In genomic region chr12:70185301-70185700, GRCh38 we compare ENCODE assay signal across 18 cellular contexts. TPM values are rescaled to one million over a fixed set of nuclear protein-coding genes. Genes with fewer than 3 reads are reported as not detected.
DNase-seq lines count a peak whose midpoint lies in the region; ATAC-seq, FAIRE-seq and TF ChIP-seq lines count a peak whose summit lies in the region.
"Had no signal": no experiment of that assay in that cellular context is flagged by ENCODE, and none has a peak within 500 bp of the region (broad histone marks: within the 10 kb centered on the region; RNA-seq: fewer than 3 reads in every experiment).

No MANE protein-coding gene starts in this region.

- no peak overlapping the region for H3K4me2 ChIP-seq in mammary epithelial cell (ENCODE audit: insufficient read depth, low read depth, low read length)
- H3K4me2 ChIP-seq: BLaER1 had no signal

- dilution Hi-C loops in mammary epithelial cell (cut with HindIII; ENCODE audit: low sequenced_read_pairs): no loop called here

- H3K4me3 ChIP-seq in mammary epithelial cell (replicated peaks in 1 of 3; ENCODE audit: insufficient read depth in 1 of 3, low read depth in 2 of 3, low read length in 3 of 3) (no peak overlapping the region), bronchial epithelial cell (ENCODE audit: low read depth, low read length) (no peak overlapping the region)
- H3K4me3 ChIP-seq: BLaER1, GM12878, HAP-1 had no signal

- H4K20me1 ChIP-seq in mammary epithelial cell (ENCODE audit: insufficient read depth, low read length): no peaks in the 10 kb centered on the region
- H4K20me1 ChIP-seq: BLaER1 had no signal

- H3K36me3 ChIP-seq in mammary epithelial cell (ENCODE audit: insufficient read depth, low read length) (no peaks in the 10 kb centered on the region), bronchial epithelial cell (ENCODE audit: control insufficient read depth, insufficient read depth, low read length) (no peaks in the 10 kb centered on the region)
- H3K36me3 ChIP-seq: BLaER1, HAP-1 had no signal

- 56% methylated on average over 1 of the region's 1 CpG for WGBS in mammary epithelial cell (ENCODE audit: low coverage, missing lambda C conversion rate)

- ATAC-seq in foreskin keratinocyte: peak; percentile 98
- ATAC-seq: GM12878 had no signal

- intact Hi-C loops in mammary epithelial cell (cut with micrococcal nuclease) (no loop called here), MCF 10A (cut with micrococcal nuclease) (no loop called here), cardiac septum (cut with DNase I) (no loop called here)

- no peaks in the 10 kb centered on the region for H3K9me3 Mint-ChIP-seq in MCF 10A (ENCODE audit: unreplicated experiment)

- H3K36me3 Mint-ChIP-seq in MCF 10A (ENCODE audit: insufficient read depth, unreplicated experiment): no peaks in the 10 kb centered on the region
- H3K36me3 Mint-ChIP-seq: CD8-positive, alpha-beta memory T cell had no signal

- no peaks in the 10 kb centered on the region for H3K4me1 ChIP-seq in mammary epithelial cell (ENCODE audit: insufficient read depth, low read length)
- peaks cover 2% of the 10 kb centered on the region for H3K4me1 ChIP-seq in foreskin keratinocyte
- H3K4me1 ChIP-seq: BLaER1, HAP-1 had no signal

- TF ChIP-seq POLR2A in GM12891 (IDR thresholded peaks at IDR 0.05; ENCODE audit: low read depth, low read length): no peak

- FAIRE-seq in bronchial epithelial cell (lab: Jason Lieb, UNC): no peak
- FAIRE-seq in GM12891 (lab: Jason Lieb, UNC): no peak
- FAIRE-seq: GM12878, H1 had no signal

- CTCF ChIA-PET in mammary epithelial cell (lab: Charles Lee; ENCODE audit: low non-redundant PET): no interaction called here
- CTCF ChIA-PET in MCF 10A (lab: Yijun Ruan, JAX): interaction anchor here (0.7 to 1.0 kb wide), 2 partner anchors 9 to 489 kb away, joined by 3 read pairs; no protein-coding TSS in a partner anchor

- H3K9ac ChIP-seq in mammary epithelial cell (ENCODE audit: insufficient read depth, low read length): no peak overlapping the region
- H3K9ac ChIP-seq: BLaER1 had no signal

- POLR2A ChIA-PET in MCF 10A (lab: Yijun Ruan, JAX): no interaction called here

- DNase-seq in mammary epithelial cell: peak; percentile 60
- no peak for DNase-seq in MCF 10A (ENCODE audit: unreplicated experiment)
- DNase-seq in bronchial epithelial cell (ENCODE audit: low read depth): peak; percentile 81
- DNase-seq in foreskin keratinocyte: peak; percentile 53 to 75
- no peak for DNase-seq in SIG-M5 (lab: John Stamatoyannopoulos, UW)
- no peak for DNase-seq in GM12891 (ENCODE audit: insufficient read length, low spot score)
- no peak for DNase-seq in cardiac septum (ENCODE audit: low spot score)
- DNase-seq: 8988T; AML-193; CD8-positive, alpha-beta memory T cell; DMS79; IMR-90; KBM-7 had no signal

- peaks cover 2% of the 10 kb centered on the region for H3K4me1 Mint-ChIP-seq in MCF 10A (ENCODE audit: insufficient read depth, unreplicated experiment)
- H3K4me1 Mint-ChIP-seq: CD8-positive, alpha-beta memory T cell had no signal

- in situ Hi-C loops in mammary epithelial cell (cut with MboI; ENCODE audit: low sequenced_read_pairs in 2 of 2): no loop called here

- no peak overlapping the region for H2AFZ ChIP-seq in mammary epithelial cell (ENCODE audit: low read depth, low read length)

- H3K27me3 ChIP-seq in mammary epithelial cell (ENCODE audit: insufficient read depth, low read length) (no peaks in the 10 kb centered on the region), bronchial epithelial cell (ENCODE audit: control insufficient read depth, insufficient read depth, low read length) (no peaks in the 10 kb centered on the region), foreskin keratinocyte (no peaks in the 10 kb centered on the region)
- H3K27me3 ChIP-seq: BLaER1 had no signal

- no peaks in the 10 kb centered on the region for H3K79me2 ChIP-seq in mammary epithelial cell (ENCODE audit: insufficient read depth, low read length)

- H3K9me3 ChIP-seq in mammary epithelial cell (replicated peaks; ENCODE audit: insufficient read depth, low read length): no peaks in the 10 kb centered on the region
- H3K9me3 ChIP-seq: BLaER1, HAP-1 had no signal

- TF ChIP-seq CTCF in mammary epithelial cell (conservative IDR thresholded peaks at IDR 0.05 in 1 of 2, IDR thresholded peaks at IDR 0.05 in 1 of 2; ENCODE audit: extremely low read depth in 1 of 2, insufficient read depth in 1 of 2, low read depth in 1 of 2, low read length in 2 of 2) (no peak), MCF 10A (IDR thresholded peaks at IDR 0.05; ENCODE audit: unreplicated experiment) (no peak), bronchial epithelial cell (IDR thresholded peaks at IDR 0.05; ENCODE audit: insufficient read depth, low read length, severe bottlenecking) (no peak), foreskin keratinocyte (conservative IDR thresholded peaks at IDR 0.05) (no peak)

- H3K27ac Mint-ChIP-seq in MCF 10A (ENCODE audit: low read depth, unreplicated experiment): no peak overlapping the region
- H3K27ac Mint-ChIP-seq: CD8-positive, alpha-beta memory T cell had no signal

- H3K4me3 Mint-ChIP-seq in MCF 10A (ENCODE audit: unreplicated experiment): no peak overlapping the region
- H3K4me3 Mint-ChIP-seq: CD8-positive, alpha-beta memory T cell had no signal

- no peaks in the 10 kb centered on the region for H3K27me3 Mint-ChIP-seq in MCF 10A (ENCODE audit: insufficient read depth, unreplicated experiment)

- BruUV-seq in mammary epithelial cell (replicated peaks; lab: Mats Ljungman, UMichigan) (no TSS peak), MCF 10A (replicated peaks; lab: Mats Ljungman, UMichigan) (no TSS peak)

- no peak overlapping the region for H3K27ac ChIP-seq in mammary epithelial cell (ENCODE audit: insufficient read depth, low read depth, low read length)
- H3K27ac ChIP-seq in foreskin keratinocyte: no peak overlapping the region
- H3K27ac ChIP-seq: BLaER1, HL-60 had no signal

TF ChIP-seq in GM12891, 5 proteins besides CTCF, POLR2A, EP300 and RAD21:
- TF ChIP-seq POU2F2 (IDR thresholded peaks at IDR 0.05; ENCODE audit: low read depth, low read length): no peak
- TF ChIP-seq SPI1 (IDR thresholded peaks at IDR 0.05; ENCODE audit: low read depth, low read length): no peak
- no peak for TF ChIP-seq TAF1 (IDR thresholded peaks at IDR 0.05; ENCODE audit: low read depth, low read length)
- no peak for TF ChIP-seq POLR2AphosphoS5 (IDR thresholded peaks at IDR 0.05; ENCODE audit: low read depth, low read length)
- TF ChIP-seq PAX5 (IDR thresholded peaks at IDR 0.05; ENCODE audit: insufficient read depth, low read length, severe bottlenecking): no peak

RNA-seq across cellular contexts. Expression of gene CNOT2, which starts 57.9 kb away (rescaled TPM):
- total RNA-seq in mammary epithelial cell (100 to 1,000 TPM in 1 of 2 donors, 10 to 100 TPM in 1; 62.5 to 123 TPM), MCF 10A (2022) (88.3 and 91.0 TPM in 2 replicates), bronchial epithelial cell (116 and 130 TPM in 2 replicates), foreskin keratinocyte (61.0 and 65.1 TPM in 2 replicates), cardiac septum (44.0 TPM)
- polyA plus RNA-seq in mammary epithelial cell (61.9 TPM), foreskin keratinocyte (19.5 and 20.4 TPM in 2 replicates)
- polyA minus RNA-seq in mammary epithelial cell: 81.6 TPM
- 48.8 TPM for polyA plus RNA-seq in GM12891 (2012; ENCODE audit: low read depth, missing spikeins)

Comparison
In these comparisons a context has a peak if more than half of its experiments do, and no peak if none do; other contexts are left out.
1. DNase-seq: peak in mammary epithelial cell (single experiment), bronchial epithelial cell (single experiment) and foreskin keratinocyte (2 of 2); none in MCF 10A (single experiment), SIG-M5 (single experiment), GM12891 (single experiment) and cardiac septum (single experiment).